ENCODE assay signal across 9 cellular contexts in genomic region chr15:66654718-66655375, GRCh38. TPM values are rescaled to one million over a fixed set of nuclear protein-coding genes. Genes with fewer than 3 reads are reported as not detected.
DNase-seq lines count a peak whose midpoint lies in the region; ATAC-seq and TF ChIP-seq lines count a peak whose summit lies in the region.
"Had no signal": no experiment of that assay in that cellular context is flagged by ENCODE, and none has a peak within 500 bp of the region (broad histone marks: within the 10 kb centered on the region; RNA-seq: fewer than 3 reads in every experiment).

No MANE protein-coding gene starts in this region.

- no peaks in the 10 kb centered on the region for H3K4me1 ChIP-seq in HEK293 (ENCODE audit: control insufficient read depth, insufficient read depth, low read length)
- peaks cover 24% of the 10 kb centered on the region for H3K4me1 ChIP-seq in hepatocyte (ENCODE audit: insufficient read depth)
- H3K4me1 ChIP-seq in skeletal muscle satellite cell (ENCODE audit: control insufficient read depth, insufficient read depth, low read length): peaks cover 9% of the 10 kb centered on the region

- peaks cover 10% of the 10 kb centered on the region for H3K4me1 Mint-ChIP-seq in activated T-helper 1 cell treated with anti-CD3 and anti-CD28 coated beads, Interleukin-12 subunit alpha, Interleukin-12 subunit beta, Interleukin-2, Interleukin-4 antibody, amounts not matched to agents 30 ng/mL and 10 ng/mL and 1 ng/mL, durations not matched to agents 14 hours and 24 hours and 36 hours (ENCODE audit: low read depth)

- ATAC-seq in GM21526 (IDR thresholded peaks at IDR 0.05; ENCODE audit: low FRiP score, unreplicated experiment) (no peak), HG02798 (IDR thresholded peaks at IDR 0.05; ENCODE audit: poor library complexity, unreplicated experiment) (no peak)

- peak overlapping the region; percentile 76 for H2AFZ ChIP-seq in hepatocyte

- H3K27me3 ChIP-seq in hepatocyte: no peaks in the 10 kb centered on the region
- no peaks in the 10 kb centered on the region for H3K27me3 ChIP-seq in skeletal muscle satellite cell (ENCODE audit: control insufficient read depth, insufficient read depth, low read length)

- H3K4me2 ChIP-seq in hepatocyte: peak overlapping the region; percentile 86
- H3K4me2 ChIP-seq in skeletal muscle satellite cell (ENCODE audit: low read length): peak overlapping the region; percentile 73

- intact Hi-C loops in activated T-helper 1 cell treated with anti-CD3 and anti-CD28 coated beads, Interleukin-12 subunit alpha, Interleukin-12 subunit beta, Interleukin-2, Interleukin-4 antibody, amounts not matched to agents 30 ng/mL and 10 ng/mL and 1 ng/mL, durations not matched to agents 14 hours and 24 hours and 36 hours (cut with micrococcal nuclease): loop anchor here (2.0 kb wide), 1 partner anchor 46 kb away; no protein-coding TSS in a partner anchor

- WGBS in hepatocyte (ENCODE audit: low lambda C conversion rate, missing lambda C conversion rate): 26% methylated on average over 22 of the region's 48 CpGs

- H3K9me3 ChIP-seq in HEK293 (ENCODE audit: control insufficient read depth, insufficient read depth, low read depth, low read length): no peaks in the 10 kb centered on the region
- H3K9me3 ChIP-seq in hepatocyte (ENCODE audit: low read depth): no peaks in the 10 kb centered on the region
- no peaks in the 10 kb centered on the region for H3K9me3 ChIP-seq in skeletal muscle satellite cell (replicated peaks; ENCODE audit: low read length)

- no peaks in the 10 kb centered on the region for H3K9me3 Mint-ChIP-seq in activated T-helper 1 cell treated with anti-CD3 and anti-CD28 coated beads, Interleukin-12 subunit alpha, Interleukin-12 subunit beta, Interleukin-2, Interleukin-4 antibody, amounts not matched to agents 30 ng/mL and 10 ng/mL and 1 ng/mL, durations not matched to agents 14 hours and 24 hours and 36 hours
- H3K9me3 Mint-ChIP-seq: neural crest cell had no signal

- H3K27me3 Mint-ChIP-seq in activated T-helper 1 cell treated with anti-CD3 and anti-CD28 coated beads, Interleukin-12 subunit alpha, Interleukin-12 subunit beta, Interleukin-2, Interleukin-4 antibody, amounts not matched to agents 30 ng/mL and 10 ng/mL and 1 ng/mL, durations not matched to agents 14 hours and 24 hours and 36 hours (ENCODE audit: insufficient read depth): peaks cover 11% of the 10 kb centered on the region

- no peak overlapping the region for H3K4me3 Mint-ChIP-seq in activated T-helper 1 cell treated with anti-CD3 and anti-CD28 coated beads, Interleukin-12 subunit alpha, Interleukin-12 subunit beta, Interleukin-2, Interleukin-4 antibody, amounts not matched to agents 30 ng/mL and 10 ng/mL and 1 ng/mL, durations not matched to agents 14 hours and 24 hours and 36 hours
- H3K4me3 Mint-ChIP-seq: neural crest cell had no signal

- H3K4me3 ChIP-seq in HEK293 (ENCODE audit: low read depth, low read length): no peak overlapping the region
- H3K4me3 ChIP-seq in hepatocyte: no peak overlapping the region
- H3K4me3 ChIP-seq in skeletal muscle satellite cell (ENCODE audit: low read length): peak overlapping the region; percentile 35

- H3K27ac ChIP-seq in HEK293 (ENCODE audit: extremely low read depth, low read depth, low read length): no peak overlapping the region
- peak overlapping the region; percentile 43 for H3K27ac ChIP-seq in hepatocyte

- POLR2A ChIA-PET in HEK293 (lab: Yijun Ruan, JAX): no interaction called here

- H3K9ac ChIP-seq in skeletal muscle satellite cell (ENCODE audit: low read depth, low read length): peak overlapping the region; percentile 41

- H3K27ac Mint-ChIP-seq in activated T-helper 1 cell treated with anti-CD3 and anti-CD28 coated beads, Interleukin-12 subunit alpha, Interleukin-12 subunit beta, Interleukin-2, Interleukin-4 antibody, amounts not matched to agents 30 ng/mL and 10 ng/mL and 1 ng/mL, durations not matched to agents 14 hours and 24 hours and 36 hours: no peak overlapping the region

- no peaks in the 10 kb centered on the region for H3K79me2 ChIP-seq in hepatocyte

- H4K20me1 ChIP-seq in hepatocyte (ENCODE audit: insufficient read depth, poor library complexity, severe bottlenecking): no peaks in the 10 kb centered on the region

- H3K36me3 ChIP-seq in HEK293 (ENCODE audit: control insufficient read depth in 2 of 2, insufficient read depth in 1 of 2, low read length in 2 of 2) (no peaks in the 10 kb centered on the region), hepatocyte (replicated peaks; ENCODE audit: insufficient read depth, low read depth) (no peaks in the 10 kb centered on the region), skeletal muscle satellite cell (ENCODE audit: insufficient read depth, low read length) (no peaks in the 10 kb centered on the region)

- peak; percentile 27 for DNase-seq in activated T-helper 1 cell treated with anti-CD3 and anti-CD28 coated beads, Interleukin-12 subunit alpha, Interleukin-12 subunit beta, Interleukin-2, Interleukin-4 antibody, amounts not matched to agents 30 ng/mL and 10 ng/mL and 1 ng/mL, durations not matched to agents 14 hours and 24 hours and 36 hours (ENCODE audit: low spot score)
- DNase-seq in hepatocyte (ENCODE audit: low spot score) (peak; percentile 55), NCI-H345 (lab: John Stamatoyannopoulos, UW) (no peak), NOMO-1 (lab: John Stamatoyannopoulos, UW; ENCODE audit: unreplicated experiment in 2 of 2) (no peak)

- H3K9me2 ChIP-seq in hepatocyte (replicated peaks; ENCODE audit: insufficient read depth): no peaks in the 10 kb centered on the region

- TF ChIP-seq CTCF in HEK293 (tag by site-specific recombination; IDR thresholded peaks at IDR 0.05): no peak
- TF ChIP-seq CTCF in hepatocyte (IDR thresholded peaks at IDR 0.05; ENCODE audit: poor library complexity): no peak

- CTCF ChIA-PET in HEK293 (lab: Yijun Ruan, JAX): interaction anchor here (0.7 kb wide), 1 partner anchor 21 kb away, joined by 3 read pairs; no protein-coding TSS in a partner anchor

- no peaks in the 10 kb centered on the region for H3K36me3 Mint-ChIP-seq in activated T-helper 1 cell treated with anti-CD3 and anti-CD28 coated beads, Interleukin-12 subunit alpha, Interleukin-12 subunit beta, Interleukin-2, Interleukin-4 antibody, amounts not matched to agents 30 ng/mL and 10 ng/mL and 1 ng/mL, durations not matched to agents 14 hours and 24 hours and 36 hours (ENCODE audit: low read depth)

TF ChIP-seq in HEK293, 187 proteins besides CTCF, POLR2A, EP300 and RAD21:
- no peak for TF ChIP-seq ZNF155 (tag by site-specific recombination; IDR thresholded peaks at IDR 0.05)
- no peak for TF ChIP-seq ZNF433 (tag by site-specific recombination; IDR thresholded peaks at IDR 0.05; ENCODE audit: low read depth)
- no peak for TF ChIP-seq ZNF366 (tag by site-specific recombination; conservative IDR thresholded peaks at IDR 0.05)
- TF ChIP-seq, protein P1, sequence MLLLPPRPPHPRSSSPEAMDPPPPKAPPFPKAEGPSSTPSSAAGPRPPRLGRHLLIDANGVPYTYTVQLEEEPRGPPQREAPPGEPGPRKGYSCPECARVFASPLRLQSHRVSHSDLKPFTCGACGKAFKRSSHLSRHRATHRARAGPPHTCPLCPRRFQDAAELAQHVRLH (tag by site-specific recombination; IDR thresholded peaks at IDR 0.05): no peak
- peak; percentile 40; the same call in 1 of the 2 replicates for TF ChIP-seq ZFHX2 (tag by site-specific recombination; conservative IDR thresholded peaks at IDR 0.05)
- TF ChIP-seq EGR2 (tag by site-specific recombination; IDR thresholded peaks at IDR 0.05; ENCODE audit: low read depth): peak; percentile 50; the same call in 1 of the 2 replicates

RNA-seq across cellular contexts. Expression of gene SMAD6, which starts 47.2 kb away (rescaled TPM):
- total RNA-seq in activated T-helper 1 cell treated with anti-CD3 and anti-CD28 coated beads, Interleukin-12 subunit alpha, Interleukin-12 subunit beta, Interleukin-2, Interleukin-4 antibody, amounts not matched to agents 30 ng/mL and 10 ng/mL and 1 ng/mL, durations not matched to agents 14 hours and 24 hours and 36 hours: 0.34 and 0.83 TPM in 2 replicates
- total RNA-seq in hepatocyte: 26.4 and 35.4 TPM in 2 replicates
- 24.2 and 26.6 TPM in 2 replicates for polyA plus RNA-seq in hepatocyte
- 9.6 and 15.9 TPM in 2 replicates for total RNA-seq in skeletal muscle satellite cell (2012; rRNA removed)

Comparison
In these comparisons a context has a peak if more than half of its experiments do, and no peak if none do; other contexts are left out.
1. DNase-seq: peak in activated T-helper 1 cell treated with anti-CD3 and anti-CD28 coated beads, Interleukin-12 subunit alpha, Interleukin-12 subunit beta, Interleukin-2, Interleukin-4 antibody, amounts not matched to agents 30 ng/mL and 10 ng/mL and 1 ng/mL, durations not matched to agents 14 hours and 24 hours and 36 hours (single experiment) and hepatocyte (single experiment); none in NCI-H345 (single experiment) and NOMO-1 (0 of 2).
2. RNA of gene SMAD6, which starts 47.2 kb away (total RNA-seq): 26.4 to 35.4 TPM in hepatocyte; 0.34 to 0.83 TPM in activated T-helper 1 cell treated with anti-CD3 and anti-CD28 coated beads, Interleukin-12 subunit alpha, Interleukin-12 subunit beta, Interleukin-2, Interleukin-4 antibody, amounts not matched to agents 30 ng/mL and 10 ng/mL and 1 ng/mL, durations not matched to agents 14 hours and 24 hours and 36 hours; every median in the first group is over 10 times any median in the second.